ENCODE assay signal across 13 cellular contexts in genomic region chr5:150609843-150610584, GRCh38. TPM values are rescaled to one million over a fixed set of nuclear protein-coding genes. Genes with fewer than 3 reads are reported as not detected.
DNase-seq lines count a peak whose midpoint lies in the region; ATAC-seq and TF ChIP-seq lines count a peak whose summit lies in the region.
"Had no signal": no experiment of that assay in that cellular context is flagged by ENCODE, and none has a peak within 500 bp of the region (broad histone marks: within the 10 kb centered on the region; RNA-seq: fewer than 3 reads in every experiment).

No MANE protein-coding gene starts in this region.

- peaks cover 45% of the 10 kb centered on the region for H3K4me1 ChIP-seq in hepatocyte (ENCODE audit: insufficient read depth)
- peaks cover 5% of the 10 kb centered on the region for H3K4me1 ChIP-seq in parathyroid adenoma
- H3K4me1 ChIP-seq in upper lobe of right lung: peaks cover 33% of the 10 kb centered on the region

- H3K27me3 ChIP-seq in hepatocyte (no peaks in the 10 kb centered on the region), parathyroid adenoma (ENCODE audit: control insufficient read depth, insufficient read depth, low read length) (no peaks in the 10 kb centered on the region), upper lobe of right lung (no peaks in the 10 kb centered on the region)

- H3K4me2 ChIP-seq in hepatocyte (peak overlapping the region; percentile 27), parathyroid adenoma (ENCODE audit: low read length) (no peak overlapping the region)

- H3K27ac ChIP-seq in hepatocyte: peak overlapping the region; percentile 76
- peak overlapping the region; percentile 12 for H3K27ac ChIP-seq in parathyroid adenoma
- H3K27ac ChIP-seq in upper lobe of right lung: peak overlapping the region; percentile 26

- H3K27ac Mint-ChIP-seq in activated CD4-positive, alpha-beta T cell treated with anti-CD3 and anti-CD28 coated beads, Interleukin-2, amount 10 ng/mL, durations not matched to agents 24 days and 14 days: no peak overlapping the region
- no peak overlapping the region for H3K27ac Mint-ChIP-seq in type B pancreatic cell
- H3K27ac Mint-ChIP-seq: activated CD8-positive, alpha-beta T cell treated with anti-CD3 and anti-CD28 coated beads, Interleukin-2, amount 10 ng/mL, durations not matched to agents 7 days and 5 days; CD8-positive, alpha-beta T cell; nephron progenitor cell; T-helper 17 cell had no signal

- no peaks in the 10 kb centered on the region for H3K36me3 Mint-ChIP-seq in activated CD4-positive, alpha-beta T cell treated with anti-CD3 and anti-CD28 coated beads, Interleukin-2, amount 10 ng/mL, durations not matched to agents 24 days and 14 days (ENCODE audit: low read depth)
- no peaks in the 10 kb centered on the region for H3K36me3 Mint-ChIP-seq in type B pancreatic cell
- H3K36me3 Mint-ChIP-seq: CD8-positive, alpha-beta T cell had no signal

- no peak for TF ChIP-seq CTCF in hepatocyte (IDR thresholded peaks at IDR 0.05; ENCODE audit: poor library complexity)
- no peak for TF ChIP-seq CTCF in parathyroid adenoma (IDR thresholded peaks at IDR 0.05)
- TF ChIP-seq CTCF in upper lobe of right lung (IDR thresholded peaks at IDR 0.05): no peak
- TF ChIP-seq CTCF in type B pancreatic cell (conservative IDR thresholded peaks at IDR 0.05): no peak

- H3K9me3 Mint-ChIP-seq in activated CD4-positive, alpha-beta T cell treated with anti-CD3 and anti-CD28 coated beads, Interleukin-2, amount 10 ng/mL, durations not matched to agents 24 days and 14 days: no peaks in the 10 kb centered on the region
- H3K9me3 Mint-ChIP-seq in type B pancreatic cell: no peaks in the 10 kb centered on the region
- H3K9me3 Mint-ChIP-seq: CD8-positive, alpha-beta T cell; central memory CD8-positive, alpha-beta T cell; nephron progenitor cell had no signal

- DNase-seq in cerebellar cortex (ENCODE audit: low spot score): peak; percentile 30
- peak; percentile 58 for DNase-seq in hepatocyte (ENCODE audit: low spot score)
- no peak for DNase-seq in upper lobe of right lung
- DNase-seq in activated CD4-positive, alpha-beta T cell treated with anti-CD3 and anti-CD28 coated beads, Interleukin-2, amount 10 ng/mL, durations not matched to agents 24 days and 14 days: no peak
- DNase-seq in type B pancreatic cell (ENCODE audit: extremely low spot score, unreplicated experiment): no peak
- no peak for DNase-seq in OCI-M2 (lab: John Stamatoyannopoulos, UW; ENCODE audit: unreplicated experiment)
- DNase-seq: activated CD8-positive, alpha-beta T cell treated with anti-CD3 and anti-CD28 coated beads, Interleukin-2, amount 10 ng/mL, durations not matched to agents 7 days and 5 days; activated naive CD4-positive, alpha-beta T cell treated with Interleukin-2 at 50 U/mL for 16 hours; CD8-positive, alpha-beta T cell; nephron progenitor cell; T-helper 17 cell had no signal

- H3K36me3 ChIP-seq in hepatocyte (replicated peaks; ENCODE audit: insufficient read depth, low read depth) (no peaks in the 10 kb centered on the region), parathyroid adenoma (ENCODE audit: control insufficient read depth, insufficient read depth, low read length) (no peaks in the 10 kb centered on the region), upper lobe of right lung (no peaks in the 10 kb centered on the region)

- WGBS in hepatocyte (ENCODE audit: low lambda C conversion rate, missing lambda C conversion rate): 66% methylated on average over 7 of the region's 7 CpGs

- no peaks in the 10 kb centered on the region for H3K9me2 ChIP-seq in hepatocyte (replicated peaks; ENCODE audit: insufficient read depth)

- no peaks in the 10 kb centered on the region for H3K79me2 ChIP-seq in hepatocyte
- H3K79me2 ChIP-seq in parathyroid adenoma: no peaks in the 10 kb centered on the region

- no peaks in the 10 kb centered on the region for H4K20me1 ChIP-seq in hepatocyte (ENCODE audit: insufficient read depth, poor library complexity, severe bottlenecking)

- ATAC-seq in upper lobe of right lung: peak; percentile 61
- ATAC-seq: activated CD8-positive, alpha-beta T cell treated with anti-CD3 and anti-CD28 coated beads, Interleukin-2, amount 10 ng/mL, durations not matched to agents 7 days and 5 days; CD8-positive, alpha-beta T cell; T-helper 17 cell had no signal

- no peak overlapping the region for H3K9ac ChIP-seq in parathyroid adenoma

- no peak overlapping the region for H2AFZ ChIP-seq in hepatocyte
- no peak overlapping the region for H2AFZ ChIP-seq in parathyroid adenoma

- intact Hi-C loops in upper lobe of right lung (cut with DNase I): no loop called here
- intact Hi-C loops in activated CD4-positive, alpha-beta T cell treated with anti-CD3 and anti-CD28 coated beads, Interleukin-2, amount 10 ng/mL, durations not matched to agents 24 days and 14 days (cut with micrococcal nuclease): no loop called here

- H3K4me3 Mint-ChIP-seq in activated CD4-positive, alpha-beta T cell treated with anti-CD3 and anti-CD28 coated beads, Interleukin-2, amount 10 ng/mL, durations not matched to agents 24 days and 14 days: no peak overlapping the region
- no peak overlapping the region for H3K4me3 Mint-ChIP-seq in type B pancreatic cell
- H3K4me3 Mint-ChIP-seq: activated CD8-positive, alpha-beta T cell treated with anti-CD3 and anti-CD28 coated beads, Interleukin-2, amount 10 ng/mL, durations not matched to agents 7 days and 5 days; CD8-positive, alpha-beta T cell; central memory CD8-positive, alpha-beta T cell; nephron progenitor cell; T-helper 17 cell had no signal

- no peaks in the 10 kb centered on the region for H3K9me3 ChIP-seq in hepatocyte (ENCODE audit: low read depth)
- no peaks in the 10 kb centered on the region for H3K9me3 ChIP-seq in parathyroid adenoma (ENCODE audit: control insufficient read depth, low read length)
- H3K9me3 ChIP-seq in upper lobe of right lung: no peaks in the 10 kb centered on the region

- H3K27me3 Mint-ChIP-seq in activated CD4-positive, alpha-beta T cell treated with anti-CD3 and anti-CD28 coated beads, Interleukin-2, amount 10 ng/mL, durations not matched to agents 24 days and 14 days: no peaks in the 10 kb centered on the region
- peaks cover under 1% of the 10 kb centered on the region for H3K27me3 Mint-ChIP-seq in type B pancreatic cell
- H3K27me3 Mint-ChIP-seq: central memory CD8-positive, alpha-beta T cell had no signal

- no peak overlapping the region for H3K4me3 ChIP-seq in hepatocyte
- H3K4me3 ChIP-seq in parathyroid adenoma (ENCODE audit: low read depth, low read length): no peak overlapping the region
- H3K4me3 ChIP-seq in upper lobe of right lung: no peak overlapping the region

- no peaks in the 10 kb centered on the region for H3K4me1 Mint-ChIP-seq in activated CD4-positive, alpha-beta T cell treated with anti-CD3 and anti-CD28 coated beads, Interleukin-2, amount 10 ng/mL, durations not matched to agents 24 days and 14 days
- H3K4me1 Mint-ChIP-seq in type B pancreatic cell (ENCODE audit: unreplicated experiment): peaks cover 36% of the 10 kb centered on the region
- H3K4me1 Mint-ChIP-seq: central memory CD8-positive, alpha-beta T cell had no signal

RNA-seq across cellular contexts. Expression of gene SYNPO, which starts 30.4 kb away (rescaled TPM):
- total RNA-seq in hepatocyte: 6.9 and 8.4 TPM in 2 replicates
- 5.3 and 7.1 TPM in 2 replicates for polyA plus RNA-seq in hepatocyte
- total RNA-seq in upper lobe of right lung: 151 TPM
- not detected in 2 replicates for total RNA-seq in activated CD4-positive, alpha-beta T cell treated with anti-CD3 and anti-CD28 coated beads, Interleukin-2, amount 10 ng/mL, durations not matched to agents 24 days and 14 days
- 2.8 and 24.5 TPM in 2 replicates for total RNA-seq in type B pancreatic cell (ENCODE audit: low replicate concordance)

RNA-seq across cellular contexts. Expression of gene MYOZ3, which starts 51.0 kb away (rescaled TPM):
- total RNA-seq in hepatocyte (0.92 and 1.1 TPM in 2 replicates), upper lobe of right lung (1.7 TPM), type B pancreatic cell (ENCODE audit: low replicate concordance) (0.17 and 6.1 TPM in 2 replicates)
- polyA plus RNA-seq in hepatocyte: 0.83 and 1.8 TPM in 2 replicates
- 0.07 and 0.28 TPM in 2 replicates for total RNA-seq in activated CD4-positive, alpha-beta T cell treated with anti-CD3 and anti-CD28 coated beads, Interleukin-2, amount 10 ng/mL, durations not matched to agents 24 days and 14 days
- total RNA-seq: activated CD8-positive, alpha-beta T cell treated with anti-CD3 and anti-CD28 coated beads, Interleukin-2, amount 10 ng/mL, durations not matched to agents 7 days and 5 days; CD8-positive, alpha-beta T cell; T-helper 17 cell had no signal

Comparison
In these comparisons a context has a peak if more than half of its experiments do, and no peak if none do; other contexts are left out.
1. DNase-seq: peak in cerebellar cortex (single experiment) and hepatocyte (single experiment); none in upper lobe of right lung (single experiment), activated CD4-positive, alpha-beta T cell treated with anti-CD3 and anti-CD28 coated beads, Interleukin-2, amount 10 ng/mL, durations not matched to agents 24 days and 14 days (single experiment), type B pancreatic cell (single experiment) and OCI-M2 (single experiment).
2. H3K27ac ChIP-seq: peak in every context shown above with its lines; median percentile 76 in hepatocyte; 26 in upper lobe of right lung; 12 in parathyroid adenoma.